ENCODE assay signal across 20 cellular contexts in the genomic region with DNA sequence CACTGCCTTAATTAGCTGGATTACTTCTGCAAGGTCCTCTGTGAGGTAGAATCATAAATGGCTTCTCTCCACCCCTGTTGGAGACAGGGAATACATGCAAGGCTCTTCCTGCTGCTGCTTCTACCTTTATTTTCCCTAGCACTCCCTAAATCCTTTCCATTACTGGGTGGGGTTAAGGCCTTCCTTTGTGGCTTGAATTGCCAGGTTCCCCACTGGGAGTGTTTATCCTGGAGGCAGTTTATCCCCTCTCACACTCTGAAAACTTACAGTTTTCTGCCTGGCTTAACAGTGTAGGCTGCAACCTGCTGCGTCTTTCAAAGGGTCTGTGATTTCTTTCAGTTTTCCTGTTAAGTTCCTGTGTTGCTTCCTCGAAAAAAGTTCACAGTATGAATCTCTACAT.
"Had no signal": no experiment of that assay in that cellular context is flagged by ENCODE, and none has a peak within 500 bp of the region (broad histone marks: within the 10 kb centered on the region; RNA-seq: fewer than 3 reads in every experiment).

No MANE protein-coding gene starts in this region.

- H3K4me3 ChIP-seq: pancreas, prostate gland, sigmoid colon, thoracic aorta, uterus had no signal

- ATAC-seq: activated CD4-positive, alpha-beta T cell treated with anti-CD3 and anti-CD28 coated beads for 36 hours; activated CD8-positive, alpha-beta memory T cell treated with anti-CD3 and anti-CD28 coated beads, Interleukin-2, amount 10 ng/mL, durations not matched to agents 7 days and 5 days; activated CD8-positive, alpha-beta T cell treated with anti-CD3 and anti-CD28 coated beads, Interleukin-2, amount 10 ng/mL, durations not matched to agents 7 days and 5 days; activated naive CD4-positive, alpha-beta T cell treated with anti-CD3 and anti-CD28 coated beads, Interleukin-2, amount 50 U/mL, for 72 hours; left cardiac atrium; left ventricle myocardium superior; pancreas; stimulated activated effector memory CD8-positive, alpha-beta T cell treated with anti-CD3 and anti-CD28 coated beads, Interleukin-12 subunit alpha, Interleukin-12 subunit beta, amount 100 ng/mL, for 72 hours had no signal

- DNase-seq: activated B cell treated with CpG ODN at 0.5 μM for 24 hours; activated CD4-positive, alpha-beta T cell treated with anti-CD3 and anti-CD28 coated beads for 36 hours; activated CD8-positive, alpha-beta memory T cell treated with anti-CD3 and anti-CD28 coated beads, Interleukin-2, amount 10 ng/mL, durations not matched to agents 7 days and 5 days; activated CD8-positive, alpha-beta T cell treated with anti-CD3 and anti-CD28 coated beads, Interleukin-2, amount 10 ng/mL, durations not matched to agents 7 days and 5 days; activated naive CD4-positive, alpha-beta T cell; activated T-cell treated with anti-CD3 and anti-CD28 coated beads, Interleukin-2, amount 50 U/mL, for 48 hours; effector CD4-positive, alpha-beta T cell; left cardiac atrium; left ventricle myocardium superior; nucleus accumbens; pancreas; retina; sigmoid colon; small intestine; stimulated activated CD4-positive, alpha-beta T cell treated with anti-CD3 and anti-CD28 coated beads, Interleukin-4, amount 100 ng/mL, for 24 hours; uterus had no signal

- H3K27me3 ChIP-seq: pancreas, sigmoid colon, uterus had no signal

- H3K36me3 ChIP-seq: pancreas, prostate gland, sigmoid colon, thoracic aorta, uterus had no signal

- H3K9me3 ChIP-seq: pancreas, prostate gland, sigmoid colon, thoracic aorta, uterus had no signal

- H3K27ac ChIP-seq: pancreas, prostate gland, sigmoid colon, thoracic aorta, uterus had no signal

- H3K4me1 ChIP-seq: pancreas, prostate gland, sigmoid colon, uterus had no signal
